25 cellular contexts compared by ENCODE assay signal in the genomic region with DNA sequence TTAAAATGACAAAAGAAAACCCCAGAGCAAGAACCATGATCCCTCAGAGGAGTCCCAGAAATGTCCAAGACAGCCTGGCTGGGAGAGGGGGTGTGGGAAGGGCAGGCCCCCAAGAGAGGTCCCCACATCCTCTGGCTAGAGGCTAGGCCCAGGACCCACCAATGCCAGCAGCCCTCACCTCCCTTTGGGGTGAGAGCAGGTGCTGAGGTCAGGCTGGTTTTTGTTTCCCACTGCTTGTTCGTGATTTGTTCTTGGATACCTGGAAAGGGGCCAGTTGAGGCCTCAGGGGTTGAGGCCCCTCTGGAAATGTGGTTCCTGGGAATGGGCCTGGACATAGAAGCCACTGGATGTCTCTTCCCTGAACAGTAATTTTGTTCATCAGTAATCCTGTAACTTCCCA. TPM values are rescaled to one million over a fixed set of nuclear protein-coding genes. Genes with fewer than 3 reads are reported as not detected.
DNase-seq lines count a peak whose midpoint lies in the region; ATAC-seq, FAIRE-seq and TF ChIP-seq lines count a peak whose summit lies in the region.
"Had no signal": no experiment of that assay in that cellular context is flagged by ENCODE, and none has a peak within 500 bp of the region (broad histone marks: within the 10 kb centered on the region; RNA-seq: fewer than 3 reads in every experiment).

No MANE protein-coding gene starts in this region.

- H3K4me3 Mint-ChIP-seq in memory B cell = no peak overlapping the region
- H3K4me3 Mint-ChIP-seq in stimulated activated naive B cell treated with anti-CD40 and anti-IgM and Interleukin-4, amounts not matched to agents 10 μg/mL and 1 μg/mL and 100 μg/mL, for 72 hours = peak overlapping the region; percentile 69 to 78
- H3K4me3 Mint-ChIP-seq: activated T-cell treated with anti-CD3 and anti-CD28 coated beads, Interleukin-2, amount 50 U/mL, for 4 hours; CD14-positive monocyte; T-helper 1 cell treated with Interleukin-12 subunit alpha and Interleukin-12 subunit beta and Interleukin-4 antibody, amounts not matched to agents 30 μg/mL and 1 μg/mL, for 36 hours; WTC11 had no signal

- TF ChIP-seq RAD21 in HepG2 (CRISPR knock-in tag; IDR thresholded peaks at IDR 0.05) = no peak

- no peaks in the 10 kb centered on the region for H3K36me3 Mint-ChIP-seq in memory B cell
- peaks cover 8 to 10% of the 10 kb centered on the region in 2 donors for H3K36me3 Mint-ChIP-seq in stimulated activated naive B cell treated with anti-CD40 and anti-IgM and Interleukin-4, amounts not matched to agents 10 μg/mL and 1 μg/mL and 100 μg/mL, for 72 hours
- H3K36me3 Mint-ChIP-seq: CD14-positive monocyte; naive thymus-derived CD8-positive, alpha-beta T cell; WTC11 had no signal

- ATAC-seq in HepG2 = no peak
- ATAC-seq in right lobe of liver = no peak
- ATAC-seq in memory B cell (ENCODE audit: low read depth) = no peak
- no peak for ATAC-seq in stimulated activated naive B cell treated with anti-CD40 and anti-IgM and Interleukin-4, amounts not matched to agents 10 μg/mL and 1 μg/mL and 100 μg/mL, for 72 hours (replicated peaks)
- no peak for ATAC-seq in HG03354 (IDR thresholded peaks at IDR 0.05; ENCODE audit: poor library complexity, severe bottlenecking, unreplicated experiment)
- ATAC-seq: activated T-cell treated with anti-CD3 and anti-CD28 coated beads, Interleukin-2, amount 50 U/mL, for 4 hours; left colon; naive thymus-derived CD8-positive, alpha-beta T cell; WTC11 had no signal

- TF ChIP-seq EP300 in HepG2 (IDR thresholded peaks at IDR 0.05; ENCODE audit: low read depth in 2 of 2, low read length in 2 of 2) (no peak), HepG2 (CRISPR knock-in tag; IDR thresholded peaks at IDR 0.05; ENCODE audit: borderline replicate concordance) (no peak)

- in situ Hi-C loops in HepG2 (cut with HindIII; ENCODE audit: extremely low pct_ligation_motif_present, low pct_unique_long_range_greater_than_20kb) = loop anchor here (10.0 kb wide), 1 partner anchor 153 kb away; the partner anchor contains the start of gene DCK

- H3K27me3 Mint-ChIP-seq in memory B cell = no peaks in the 10 kb centered on the region
- no peaks in the 10 kb centered on the region for H3K27me3 Mint-ChIP-seq in stimulated activated naive B cell treated with anti-CD40 and anti-IgM and Interleukin-4, amounts not matched to agents 10 μg/mL and 1 μg/mL and 100 μg/mL, for 72 hours
- H3K27me3 Mint-ChIP-seq: naive thymus-derived CD8-positive, alpha-beta T cell had no signal

- H3K9ac ChIP-seq in HepG2 (ENCODE audit: insufficient read depth, low read depth, low read length) (no peak overlapping the region), SK-N-MC (ENCODE audit: insufficient read length) (no peak overlapping the region)

- H2AFZ ChIP-seq in HepG2 (ENCODE audit: low read length) = no peak overlapping the region
- H2AFZ ChIP-seq: PC-9 had no signal

- intact Hi-C loops in HepG2 (cut with micrococcal nuclease; ENCODE audit: unreplicated experiment) = loop anchor here (5.0 kb wide), 2 partner anchors 155 to 190 kb away; partner anchors contain the start of gene UTP3
- intact Hi-C loops in right lobe of liver (cut with DNase I) = no loop called here

- no peak for TF ChIP-seq CTCF in HepG2 (CRISPR knock-in tag; IDR thresholded peaks at IDR 0.05)
- no peak for TF ChIP-seq CTCF in right lobe of liver (IDR thresholded peaks at IDR 0.05)

- no peak overlapping the region for H3K4me3 ChIP-seq in HepG2 (replicated peaks in 1 of 3; ENCODE audit: insufficient read depth in 1 of 3, low read depth in 2 of 3, low read length in 3 of 3)
- H3K4me3 ChIP-seq in right lobe of liver = no peak overlapping the region
- no peak overlapping the region for H3K4me3 ChIP-seq in SK-N-MC
- H3K4me3 ChIP-seq: PC-9 had no signal

- no TSS peak for BruUV-seq in HepG2 (replicated peaks; lab: Mats Ljungman, UMichigan)

- H3K36me3 ChIP-seq in HepG2 (replicated peaks in 1 of 2; ENCODE audit: control insufficient read depth in 1 of 2, insufficient read depth in 2 of 2, low read length in 2 of 2) = no peaks in the 10 kb centered on the region
- H3K36me3 ChIP-seq in right lobe of liver = no peaks in the 10 kb centered on the region
- H3K36me3 ChIP-seq in SK-N-MC (ENCODE audit: insufficient read depth, low read length) = no peaks in the 10 kb centered on the region; the same call in 1 of the 2 replicates

- H3K79me2 ChIP-seq in HepG2 (ENCODE audit: insufficient read depth, low read length) = peaks cover 21% of the 10 kb centered on the region

- H3K4me1 ChIP-seq in HepG2 (ENCODE audit: insufficient read depth, low read length) (peaks cover 22% of the 10 kb centered on the region), right lobe of liver (peaks cover 0 to 8% (median 0%) of the 10 kb centered on the region in 4 donors)

- FAIRE-seq in HepG2 (lab: Jason Lieb, UNC) = no peak
- FAIRE-seq: H54 had no signal

- DNase-seq in HepG2 (ENCODE audit: low spot score) (no peak), right lobe of liver (no peak), SK-N-MC (ENCODE audit: low read depth, low spot score) (no peak), memory B cell (ENCODE audit: low spot score in 2 of 2) (no peak), NCI-H2107 (lab: John Stamatoyannopoulos, UW) (no peak), occipital lobe (lab: John Stamatoyannopoulos, UW) (no peak)
- no peak for DNase-seq in stimulated activated naive B cell treated with anti-CD40 and anti-IgM and Interleukin-4, amounts not matched to agents 10 μg/mL and 1 μg/mL and 100 μg/mL, for 72 hours
- DNase-seq: activated naive CD4-positive, alpha-beta T cell treated with anti-CD3 and anti-CD28 coated beads, Interleukin-2, amount 50 U/mL, for 16 hours; activated T-cell treated with anti-CD3 and anti-CD28 coated beads, Interleukin-2, amount 50 U/mL, for 4 hours; cerebellar nuclear complex; head of caudate nucleus; KBM-7; left colon; naive thymus-derived CD8-positive, alpha-beta T cell; NCI-H187; NCI-H226; NCI-H82; PC-9; SIG-M5 had no signal

- peaks cover 12% of the 10 kb centered on the region; the same call in 1 of the 2 replicates for H4K20me1 ChIP-seq in HepG2 (ENCODE audit: insufficient read depth, low read length)

- H3K4me1 Mint-ChIP-seq in memory B cell = peaks cover 23% of the 10 kb centered on the region
- peaks cover 20 to 61% of the 10 kb centered on the region in 2 donors for H3K4me1 Mint-ChIP-seq in stimulated activated naive B cell treated with anti-CD40 and anti-IgM and Interleukin-4, amounts not matched to agents 10 μg/mL and 1 μg/mL and 100 μg/mL, for 72 hours

- TF ChIP-seq POLR2A in HepG2 (IDR thresholded peaks at IDR 0.05; ENCODE audit: insufficient read depth in 1 of 2, low read depth in 2 of 2, low read length in 2 of 2) (no peak), right lobe of liver (IDR thresholded peaks at IDR 0.05) (no peak)

- H3K27ac Mint-ChIP-seq in memory B cell = peak overlapping the region; percentile 85
- H3K27ac Mint-ChIP-seq in stimulated activated naive B cell treated with anti-CD40 and anti-IgM and Interleukin-4, amounts not matched to agents 10 μg/mL and 1 μg/mL and 100 μg/mL, for 72 hours = peak overlapping the region; percentile 97

- POLR2A ChIA-PET in HepG2 (lab: Yijun Ruan, JAX) = no interaction called here

- H3K9me3 ChIP-seq in HepG2 (ENCODE audit: low read length) = no peaks in the 10 kb centered on the region
- H3K9me3 ChIP-seq in right lobe of liver = no peaks in the 10 kb centered on the region
- H3K9me3 ChIP-seq in SK-N-MC (ENCODE audit: low read depth, low read length) = no peaks in the 10 kb centered on the region

- H3K27ac ChIP-seq in HepG2 (ENCODE audit: extremely low read length, insufficient read depth, low read length) (no peak overlapping the region), right lobe of liver (no peak overlapping the region), SK-N-MC (peak overlapping the region; percentile 63; the same call in 1 of the 2 replicates)
- H3K27ac ChIP-seq: epithelial cell of prostate, PC-9 had no signal

- WGBS in HepG2 (ENCODE audit: low lambda C conversion rate) = 0% methylated on average over 1 of the region's 1 CpG
- WGBS in right lobe of liver (ENCODE audit: insufficient coverage, low coverage, low lambda C conversion rate, missing lambda C conversion rate) = no CpG with 5 or more reads among the region's 1 CpG

- no peaks in the 10 kb centered on the region for H3K9me3 Mint-ChIP-seq in memory B cell
- peaks cover 0 to 2% of the 10 kb centered on the region in 2 donors for H3K9me3 Mint-ChIP-seq in stimulated activated naive B cell treated with anti-CD40 and anti-IgM and Interleukin-4, amounts not matched to agents 10 μg/mL and 1 μg/mL and 100 μg/mL, for 72 hours
- H3K9me3 Mint-ChIP-seq: activated T-cell treated with anti-CD3 and anti-CD28 coated beads, Interleukin-2, amount 50 U/mL, for 4 hours; naive thymus-derived CD8-positive, alpha-beta T cell; T-helper 1 cell treated with Interleukin-12 subunit alpha and Interleukin-12 subunit beta and Interleukin-4 antibody, amounts not matched to agents 30 μg/mL and 1 μg/mL, for 36 hours; WTC11 had no signal

- H3K27me3 ChIP-seq in HepG2 (ENCODE audit: control insufficient read depth in 1 of 2, insufficient read depth in 2 of 2, low read length in 2 of 2) (no peaks in the 10 kb centered on the region), right lobe of liver (no peaks in the 10 kb centered on the region)

- H3K4me2 ChIP-seq in HepG2 (ENCODE audit: low read depth, low read length) = 0 out of 2 replicates have a peak overlapping the region, but pooled peaks have one; percentile 8
- H3K4me2 ChIP-seq: PC-9 had no signal

- CTCF ChIA-PET in HepG2 (lab: Yijun Ruan, JAX; ENCODE audit: low intra/inter-chr PET ratio, low total read pairs) = no interaction called here

RNA-seq across cellular contexts. Expression of gene GRSF1, which starts 2.3 kb away (rescaled TPM):
- total RNA-seq in HepG2 (2016; rRNA removed; fragmentation: Illumina TruSeq; extraction: Trizol) (103 and 129 TPM in 2 replicates), right lobe of liver (10 to 100 TPM; 26.8 to 42.2 (median 34.2) TPM), occipital lobe (73.5 TPM)
- 14.7 and 16.8 TPM in 2 replicates for total RNA-seq in HepG2 (2016; cell fraction: cytosol; rRNA removed; fragmentation: Illumina TruSeq; extraction: Trizol; ENCODE audit: low read depth)
- total RNA-seq in HepG2 (2016; cell fraction: insoluble cytoplasmic fraction; rRNA removed; fragmentation: Illumina TruSeq; extraction: Trizol) = 101 and 129 TPM in 2 replicates
- 43.8 and 46.7 TPM in 2 replicates for total RNA-seq in HepG2 (2016; cell fraction: membrane; rRNA removed; fragmentation: Illumina TruSeq; extraction: Trizol)
- total RNA-seq in HepG2 (2016; cell fraction: nucleus; rRNA removed; fragmentation: Illumina TruSeq; extraction: Trizol) = 46.5 and 52.3 TPM in 2 replicates
- 48.3 and 66.5 TPM in 2 replicates for polyA plus RNA-seq in HepG2 (2011; rRNA removed)
- 27.0 and 38.1 TPM in 2 replicates for polyA plus RNA-seq in HepG2 (2011; cell fraction: cytosol; rRNA removed)
- polyA plus RNA-seq in HepG2 (2011; cell fraction: nucleus; rRNA removed) = 17.7 and 23.5 TPM in 2 replicates
- polyA plus RNA-seq in HepG2 (2012) = 44.1 and 52.7 TPM in 2 replicates
- polyA plus RNA-seq in HepG2 (2016; cell fraction: cytosol; fragmentation: Illumina TruSeq; extraction: Trizol; ENCODE audit: low read depth) = 10.1 and 11.7 TPM in 2 replicates
- 120 and 122 TPM in 2 replicates for polyA plus RNA-seq in HepG2 (2016; cell fraction: insoluble cytoplasmic fraction; fragmentation: Illumina TruSeq; extraction: Trizol; ENCODE audit: low read depth)
- polyA plus RNA-seq in HepG2 (2016; cell fraction: membrane; fragmentation: Illumina TruSeq; extraction: Trizol; ENCODE audit: low read depth) = 23.5 and 26.4 TPM in 2 replicates
- polyA plus RNA-seq in HepG2 (2016; cell fraction: nucleus; fragmentation: Illumina TruSeq; extraction: Trizol; ENCODE audit: insufficient read depth, low read depth) = 77.4 and 82.2 TPM in 2 replicates
- polyA minus RNA-seq in HepG2 (2011; rRNA and poly(A)+ RNA removed; ENCODE audit: low replicate concordance) = 15.2 and 22.8 TPM in 2 replicates
- polyA minus RNA-seq in HepG2 (2011; cell fraction: cytosol; rRNA and poly(A)+ RNA removed) = 37.9 and 38.2 TPM in 2 replicates
- 28.3 and 37.0 TPM in 2 replicates for polyA minus RNA-seq in HepG2 (2011; cell fraction: nucleus; rRNA and poly(A)+ RNA removed)
